In the genomic region with DNA sequence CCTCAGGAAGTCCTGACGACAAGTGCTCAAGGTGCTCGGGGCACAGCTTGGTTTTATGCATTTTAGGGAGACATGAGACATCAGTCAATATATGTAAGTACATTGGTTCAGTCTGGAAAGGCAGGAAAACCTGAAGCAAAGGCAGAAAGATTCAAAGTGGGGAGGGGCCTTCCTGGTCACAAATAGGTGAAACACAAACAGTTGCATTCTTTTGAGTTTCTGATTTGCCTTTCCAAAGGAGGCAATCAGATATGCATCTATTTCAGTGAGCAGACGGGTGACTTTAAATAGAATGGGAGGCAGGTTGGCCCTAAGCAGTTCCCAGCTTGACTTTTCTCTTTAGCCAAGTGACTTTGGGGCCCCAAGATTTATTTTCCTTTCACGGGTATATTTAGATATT, we compare ENCODE assay signal across 24 cellular contexts. TPM values are rescaled to one million over a fixed set of nuclear protein-coding genes. Genes with fewer than 3 reads are reported as not detected.
DNase-seq lines count a peak whose midpoint lies in the region; ATAC-seq and TF ChIP-seq lines count a peak whose summit lies in the region.
"Had no signal": no experiment of that assay in that cellular context is flagged by ENCODE, and none has a peak within 500 bp of the region (broad histone marks: within the 10 kb centered on the region; RNA-seq: fewer than 3 reads in every experiment).

No MANE protein-coding gene starts in this region.

- H3K36me3 ChIP-seq in GM23338 (ENCODE audit: insufficient read depth), result no peaks in the 10 kb centered on the region
- H3K36me3 ChIP-seq: BE2C, gastroesophageal sphincter, lower lobe of right lung, suprapubic skin had no signal

- no peaks in the 10 kb centered on the region for H4K20me1 ChIP-seq in GM23338 (replicated peaks; ENCODE audit: insufficient read depth)

- H3K4me3 Mint-ChIP-seq in activated CD8-positive, alpha-beta memory T cell treated with anti-CD3 and anti-CD28 coated beads, Interleukin-2, amount 10 ng/mL, durations not matched to agents 7 days and 5 days, result no peak overlapping the region
- H3K4me3 Mint-ChIP-seq in GM23338 (peak overlapping the region; percentile 51), progenitor cell of endocrine pancreas (ENCODE audit: low read depth) (peak overlapping the region; percentile 27), osteocyte (ENCODE audit: unreplicated experiment) (no peak overlapping the region)
- no peak overlapping the region for H3K4me3 Mint-ChIP-seq in activated T-helper 2 cell treated with anti-CD3 and anti-CD28 coated beads, Interferon-gamma antibody, Interleukin-2, Interleukin-4, amounts not matched to agents 10 μg/mL and 5 μg/mL and 100 μg/mL, durations not matched to agents 14 hours and 24 hours and 36 hours (ENCODE audit: low read depth)
- no peak overlapping the region for H3K4me3 Mint-ChIP-seq in activated naive CD4-positive, alpha-beta T cell treated with anti-CD3 and anti-CD28 coated beads, Interleukin-2, amount 10 ng/mL, durations not matched to agents 7 days and 5 days
- H3K4me3 Mint-ChIP-seq: endodermal cell had no signal

- CTCF ChIA-PET in activated CD8-positive, alpha-beta memory T cell treated with anti-CD3 and anti-CD28 coated beads, Interleukin-2, amount 10 ng/mL, durations not matched to agents 7 days and 5 days (lab: Charles Lee), result interaction anchor here (1.1 to 6.7 kb wide), 5 partner anchors 10 to 22 kb away, joined by 3 to 69 read pairs (median 7); a partner anchor contains a TSS
- CTCF ChIA-PET in activated naive CD4-positive, alpha-beta T cell treated with anti-CD3 and anti-CD28 coated beads, Interleukin-2, amount 10 ng/mL, durations not matched to agents 7 days and 5 days (lab: Charles Lee), result interaction anchor here (1.1 to 1.7 kb wide), 5 partner anchors 10 to 99 kb away, joined by 3 to 6 read pairs (median 5); a partner anchor contains a TSS

- TF ChIP-seq CTCF in GM23338 (conservative IDR thresholded peaks at IDR 0.05; ENCODE audit: low read depth in 2 of 2) (no peak), progenitor cell of endocrine pancreas (IDR thresholded peaks at IDR 0.05; ENCODE audit: unreplicated experiment) (no peak), osteocyte (IDR thresholded peaks at IDR 0.05) (no peak)

- peak overlapping the region; percentile 29 for H3K4me3 ChIP-seq in GM23338
- H3K4me3 ChIP-seq: gastroesophageal sphincter, lower lobe of right lung, smooth muscle cell, suprapubic skin had no signal

- H3K4me2 ChIP-seq in GM23338, result peak overlapping the region; percentile 63
- H3K4me2 ChIP-seq: smooth muscle cell had no signal

- DNase-seq in activated CD8-positive, alpha-beta memory T cell treated with anti-CD3 and anti-CD28 coated beads, Interleukin-2, amount 10 ng/mL, durations not matched to agents 7 days and 5 days, result no peak
- DNase-seq in activated CD8-positive, alpha-beta memory T cell treated with anti-CD3 and anti-CD28 coated beads for 24 hours, result no peak
- DNase-seq in GM23338 (ENCODE audit: low spot score), result peak; percentile 57
- no peak for DNase-seq in activated T-helper 2 cell treated with anti-CD3 and anti-CD28 coated beads, Interferon-gamma antibody, Interleukin-2, Interleukin-4, amounts not matched to agents 10 μg/mL and 5 μg/mL and 100 μg/mL, durations not matched to agents 14 hours and 24 hours and 36 hours (ENCODE audit: low spot score)
- no peak for DNase-seq in progenitor cell of endocrine pancreas (ENCODE audit: low spot score, unreplicated experiment)
- DNase-seq in NCI-H2107 treated with DMSO at 0.1 percent for 48 hours (lab: John Stamatoyannopoulos, UW; ENCODE audit: unreplicated experiment), result no peak
- no peak for DNase-seq in osteocyte (ENCODE audit: extremely low spot score, unreplicated experiment)
- no peak for DNase-seq in activated naive CD4-positive, alpha-beta T cell treated with anti-CD3 and anti-CD28 coated beads, Interleukin-2, amount 10 ng/mL, durations not matched to agents 7 days and 5 days
- DNase-seq: activated CD4-positive, alpha-beta T cell treated with anti-CD3 and anti-CD28 coated beads, Interleukin-2, amount 50 U/mL, for 1 hour; activated gamma-delta T cell treated with Interleukin-2 at 50 U/mL for 16 hours; amniotic stem cell; BE2C; endodermal cell; lower lobe of right lung; NCI-H2081; NCI-H345; NCI-H748 treated with DMSO at 0.1 percent for 48 hours; retina; RPMI8226; stimulated activated CD4-positive, alpha-beta T cell treated with anti-CD3 and anti-CD28 coated beads, Interleukin-2, amount 100 ng/mL, for 24 hours had no signal

- ATAC-seq in activated CD8-positive, alpha-beta memory T cell treated with anti-CD3 and anti-CD28 coated beads, Interleukin-2, amount 10 ng/mL, durations not matched to agents 7 days and 5 days, result no peak
- ATAC-seq in GM23338, result peak; percentile 10; the same call in 1 of the 3 replicates
- ATAC-seq: gastroesophageal sphincter had no signal

- H3K4me1 Mint-ChIP-seq in activated CD8-positive, alpha-beta memory T cell treated with anti-CD3 and anti-CD28 coated beads, Interleukin-2, amount 10 ng/mL, durations not matched to agents 7 days and 5 days, result peaks cover 74% of the 10 kb centered on the region
- peaks cover 55% of the 10 kb centered on the region for H3K4me1 Mint-ChIP-seq in GM23338
- H3K4me1 Mint-ChIP-seq in activated T-helper 2 cell treated with anti-CD3 and anti-CD28 coated beads, Interferon-gamma antibody, Interleukin-2, Interleukin-4, amounts not matched to agents 10 μg/mL and 5 μg/mL and 100 μg/mL, durations not matched to agents 14 hours and 24 hours and 36 hours (ENCODE audit: low read depth), result peaks cover 53% of the 10 kb centered on the region
- H3K4me1 Mint-ChIP-seq in progenitor cell of endocrine pancreas (ENCODE audit: low read depth), result peaks cover 25% of the 10 kb centered on the region
- H3K4me1 Mint-ChIP-seq in osteocyte (ENCODE audit: unreplicated experiment), result peaks cover 9% of the 10 kb centered on the region
- peaks cover 42% of the 10 kb centered on the region for H3K4me1 Mint-ChIP-seq in activated naive CD4-positive, alpha-beta T cell treated with anti-CD3 and anti-CD28 coated beads, Interleukin-2, amount 10 ng/mL, durations not matched to agents 7 days and 5 days

- H3K36me3 Mint-ChIP-seq in activated CD8-positive, alpha-beta memory T cell treated with anti-CD3 and anti-CD28 coated beads, Interleukin-2, amount 10 ng/mL, durations not matched to agents 7 days and 5 days, result peaks cover 4% of the 10 kb centered on the region
- no peaks in the 10 kb centered on the region; the same call in 2 of the 3 replicates for H3K36me3 Mint-ChIP-seq in GM23338 (ENCODE audit: low read depth)
- H3K36me3 Mint-ChIP-seq in activated T-helper 2 cell treated with anti-CD3 and anti-CD28 coated beads, Interferon-gamma antibody, Interleukin-2, Interleukin-4, amounts not matched to agents 10 μg/mL and 5 μg/mL and 100 μg/mL, durations not matched to agents 14 hours and 24 hours and 36 hours (ENCODE audit: low read depth), result peaks cover 3% of the 10 kb centered on the region
- H3K36me3 Mint-ChIP-seq in progenitor cell of endocrine pancreas (ENCODE audit: insufficient read depth), result no peaks in the 10 kb centered on the region
- no peaks in the 10 kb centered on the region for H3K36me3 Mint-ChIP-seq in osteocyte (ENCODE audit: unreplicated experiment)
- no peaks in the 10 kb centered on the region for H3K36me3 Mint-ChIP-seq in activated naive CD4-positive, alpha-beta T cell treated with anti-CD3 and anti-CD28 coated beads, Interleukin-2, amount 10 ng/mL, durations not matched to agents 7 days and 5 days

- H2AFZ ChIP-seq in GM23338, result no peak overlapping the region

- 0 out of 2 replicates have a peak, but pooled peaks cover 3% of the 10 kb centered on the region for H3K27me3 ChIP-seq in GM23338 (ENCODE audit: insufficient read depth)
- H3K27me3 ChIP-seq: BE2C, suprapubic skin had no signal

- no peaks in the 10 kb centered on the region for H3K79me2 ChIP-seq in GM23338 (replicated peaks; ENCODE audit: insufficient read depth)

- peak overlapping the region; percentile 89 for H3K27ac ChIP-seq in GM23338 (ENCODE audit: low read depth)
- H3K27ac ChIP-seq: gastroesophageal sphincter, suprapubic skin, VCaP had no signal

- H3K9me3 Mint-ChIP-seq in activated CD8-positive, alpha-beta memory T cell treated with anti-CD3 and anti-CD28 coated beads, Interleukin-2, amount 10 ng/mL, durations not matched to agents 7 days and 5 days (ENCODE audit: low read depth), result no peaks in the 10 kb centered on the region
- H3K9me3 Mint-ChIP-seq in GM23338 (no peaks in the 10 kb centered on the region; the same call in 1 of the 3 replicates), progenitor cell of endocrine pancreas (ENCODE audit: low read depth) (no peaks in the 10 kb centered on the region), osteocyte (ENCODE audit: unreplicated experiment) (no peaks in the 10 kb centered on the region)
- no peaks in the 10 kb centered on the region for H3K9me3 Mint-ChIP-seq in activated T-helper 2 cell treated with anti-CD3 and anti-CD28 coated beads, Interferon-gamma antibody, Interleukin-2, Interleukin-4, amounts not matched to agents 10 μg/mL and 5 μg/mL and 100 μg/mL, durations not matched to agents 14 hours and 24 hours and 36 hours
- H3K9me3 Mint-ChIP-seq in activated naive CD4-positive, alpha-beta T cell treated with anti-CD3 and anti-CD28 coated beads, Interleukin-2, amount 10 ng/mL, durations not matched to agents 7 days and 5 days, result no peaks in the 10 kb centered on the region
- H3K9me3 Mint-ChIP-seq: endodermal cell had no signal

- peaks cover 72% of the 10 kb centered on the region for H3K4me1 ChIP-seq in GM23338 (ENCODE audit: insufficient read depth)
- H3K4me1 ChIP-seq: BE2C, gastroesophageal sphincter, suprapubic skin had no signal

- H3K27ac Mint-ChIP-seq in activated CD8-positive, alpha-beta memory T cell treated with anti-CD3 and anti-CD28 coated beads, Interleukin-2, amount 10 ng/mL, durations not matched to agents 7 days and 5 days, result peak overlapping the region; percentile 98
- H3K27ac Mint-ChIP-seq in GM23338 (peak overlapping the region; percentile 69), progenitor cell of endocrine pancreas (no peak overlapping the region), osteocyte (ENCODE audit: unreplicated experiment) (no peak overlapping the region)
- peak overlapping the region; percentile 43 for H3K27ac Mint-ChIP-seq in activated T-helper 2 cell treated with anti-CD3 and anti-CD28 coated beads, Interferon-gamma antibody, Interleukin-2, Interleukin-4, amounts not matched to agents 10 μg/mL and 5 μg/mL and 100 μg/mL, durations not matched to agents 14 hours and 24 hours and 36 hours
- no peak overlapping the region for H3K27ac Mint-ChIP-seq in activated naive CD4-positive, alpha-beta T cell treated with anti-CD3 and anti-CD28 coated beads, Interleukin-2, amount 10 ng/mL, durations not matched to agents 7 days and 5 days
- H3K27ac Mint-ChIP-seq: endodermal cell had no signal

- no peaks in the 10 kb centered on the region for H3K9me2 ChIP-seq in GM23338 (ENCODE audit: insufficient read depth)

- intact Hi-C loops in activated T-helper 2 cell treated with anti-CD3 and anti-CD28 coated beads, Interferon-gamma antibody, Interleukin-2, Interleukin-4, amounts not matched to agents 10 μg/mL and 5 μg/mL and 100 μg/mL, durations not matched to agents 14 hours and 24 hours and 36 hours (cut with micrococcal nuclease), result no loop called here

- no peaks in the 10 kb centered on the region for H3K27me3 Mint-ChIP-seq in activated CD8-positive, alpha-beta memory T cell treated with anti-CD3 and anti-CD28 coated beads, Interleukin-2, amount 10 ng/mL, durations not matched to agents 7 days and 5 days
- peaks cover 21% of the 10 kb centered on the region for H3K27me3 Mint-ChIP-seq in GM23338 (ENCODE audit: insufficient read depth, low read depth, poor library complexity)
- no peaks in the 10 kb centered on the region for H3K27me3 Mint-ChIP-seq in activated T-helper 2 cell treated with anti-CD3 and anti-CD28 coated beads, Interferon-gamma antibody, Interleukin-2, Interleukin-4, amounts not matched to agents 10 μg/mL and 5 μg/mL and 100 μg/mL, durations not matched to agents 14 hours and 24 hours and 36 hours (ENCODE audit: low read depth)
- peaks cover 10% of the 10 kb centered on the region for H3K27me3 Mint-ChIP-seq in progenitor cell of endocrine pancreas
- peaks cover 51% of the 10 kb centered on the region for H3K27me3 Mint-ChIP-seq in osteocyte (ENCODE audit: unreplicated experiment)
- H3K27me3 Mint-ChIP-seq in activated naive CD4-positive, alpha-beta T cell treated with anti-CD3 and anti-CD28 coated beads, Interleukin-2, amount 10 ng/mL, durations not matched to agents 7 days and 5 days, result peaks cover 44% of the 10 kb centered on the region

- 0 out of 2 replicates have a peak, but pooled peaks cover 3% of the 10 kb centered on the region for H3F3A ChIP-seq in GM23338 (replicated peaks; ENCODE audit: low read depth)

RNA-seq across cellular contexts. Expression of a gene that starts 8.9 kb away (rescaled TPM):
- 100 to 1,000 TPM; 145 to 166 TPM for total RNA-seq in activated CD8-positive, alpha-beta memory T cell treated with anti-CD3 and anti-CD28 coated beads, Interleukin-2, amount 10 ng/mL, durations not matched to agents 7 days and 5 days
- total RNA-seq in GM23338 (2014; rRNA removed; shearing (Covaris generic)), result 55.3 and 59.3 TPM in 2 replicates
- 24.8 and 28.7 TPM in 2 replicates for polyA plus RNA-seq in GM23338 (2016; fragmentation: Nextera tagmentation; extraction: Ambion mirVana)
- 146 and 154 TPM in 2 replicates for total RNA-seq in activated T-helper 2 cell treated with anti-CD3 and anti-CD28 coated beads, Interferon-gamma antibody, Interleukin-2, Interleukin-4, amounts not matched to agents 10 μg/mL and 5 μg/mL and 100 μg/mL, durations not matched to agents 14 hours and 24 hours and 36 hours
- 94.8 and 98.6 TPM in 2 replicates for total RNA-seq in progenitor cell of endocrine pancreas
- 156 and 168 TPM in 2 replicates for total RNA-seq in osteocyte

Comparison
In these comparisons a context has a peak if more than half of its experiments do, and no peak if none do; other contexts are left out.
1. H3K27ac Mint-ChIP-seq: peak in activated CD8-positive, alpha-beta memory T cell treated with anti-CD3 and anti-CD28 coated beads, Interleukin-2, amount 10 ng/mL, durations not matched to agents 7 days and 5 days (single experiment), GM23338 (single experiment) and activated T-helper 2 cell treated with anti-CD3 and anti-CD28 coated beads, Interferon-gamma antibody, Interleukin-2, Interleukin-4, amounts not matched to agents 10 μg/mL and 5 μg/mL and 100 μg/mL, durations not matched to agents 14 hours and 24 hours and 36 hours (single experiment); none in progenitor cell of endocrine pancreas (single experiment), osteocyte (single experiment) and activated naive CD4-positive, alpha-beta T cell treated with anti-CD3 and anti-CD28 coated beads, Interleukin-2, amount 10 ng/mL, durations not matched to agents 7 days and 5 days (single experiment).
2. H3K4me3 Mint-ChIP-seq: peak in GM23338 (single experiment) and progenitor cell of endocrine pancreas (single experiment); none in activated CD8-positive, alpha-beta memory T cell treated with anti-CD3 and anti-CD28 coated beads, Interleukin-2, amount 10 ng/mL, durations not matched to agents 7 days and 5 days (single experiment), activated T-helper 2 cell treated with anti-CD3 and anti-CD28 coated beads, Interferon-gamma antibody, Interleukin-2, Interleukin-4, amounts not matched to agents 10 μg/mL and 5 μg/mL and 100 μg/mL, durations not matched to agents 14 hours and 24 hours and 36 hours (single experiment), osteocyte (single experiment) and activated naive CD4-positive, alpha-beta T cell treated with anti-CD3 and anti-CD28 coated beads, Interleukin-2, amount 10 ng/mL, durations not matched to agents 7 days and 5 days (single experiment).